In genomic region chr22:31497148-31497938, GRCh38 we compare ENCODE assay signal across 8 cellular contexts. TPM values are rescaled to one million over a fixed set of nuclear protein-coding genes. Genes with fewer than 3 reads are reported as not detected.
DNase-seq lines count a peak whose midpoint lies in the region; ATAC-seq and TF ChIP-seq lines count a peak whose summit lies in the region.

No MANE protein-coding gene starts in this region.

- no peaks in the 10 kb centered on the region for H3K36me3 ChIP-seq in GM23338 (ENCODE audit: insufficient read depth)
- H3K36me3 ChIP-seq in skeletal muscle tissue (ENCODE audit: control insufficient read depth in 3 of 3, insufficient read depth in 3 of 3, low read length in 3 of 3) = no peaks in the 10 kb centered on the region

- H3K4me2 ChIP-seq in GM23338 = peak overlapping the region; percentile 95

- H3K27ac ChIP-seq in GM23338 (ENCODE audit: low read depth) = no peak overlapping the region
- H3K27ac ChIP-seq in skeletal muscle tissue (ENCODE audit: low read depth, low read length) = no peak overlapping the region

- H3K27me3 ChIP-seq in GM23338 (ENCODE audit: insufficient read depth) (no peaks in the 10 kb centered on the region), skeletal muscle tissue (ENCODE audit: control insufficient read depth in 3 of 3, insufficient read depth in 3 of 3, low read length in 3 of 3) (no peaks in the 10 kb centered on the region)

- H2AFZ ChIP-seq in GM23338 = peak overlapping the region; percentile 100

- peaks cover 13% of the 10 kb centered on the region; the same call in 1 of the 2 replicates for H3K79me2 ChIP-seq in GM23338 (replicated peaks; ENCODE audit: insufficient read depth)

- H3K9me3 ChIP-seq in T-helper 17 cell (ENCODE audit: control insufficient read depth, low read length, poor library complexity, severe bottlenecking) (no peaks in the 10 kb centered on the region), skeletal muscle tissue (ENCODE audit: control insufficient read depth in 3 of 3, low read length in 3 of 3) (no peaks in the 10 kb centered on the region)

- H3K27ac Mint-ChIP-seq in GM23338 = no peak overlapping the region
- peak overlapping the region; percentile 93 for H3K27ac Mint-ChIP-seq in T-helper 17 cell

- H3K36me3 Mint-ChIP-seq in GM23338 (ENCODE audit: low read depth) = peaks cover 13% of the 10 kb centered on the region; the same call in 2 of the 3 replicates
- no peaks in the 10 kb centered on the region for H3K36me3 Mint-ChIP-seq in T-helper 17 cell (ENCODE audit: low read depth)

- peaks cover 4% of the 10 kb centered on the region; the same call in 2 of the 3 replicates for H3K4me1 Mint-ChIP-seq in GM23338
- H3K4me1 Mint-ChIP-seq in T-helper 17 cell = peaks cover 25% of the 10 kb centered on the region

- H3K9ac ChIP-seq in skeletal muscle tissue (ENCODE audit: low read depth in 1 of 3, low read length in 3 of 3) = peak overlapping the region; percentile 65 to 80 (median 77)

- peaks cover 3% of the 10 kb centered on the region; the same call in 1 of the 2 replicates for H3K9me2 ChIP-seq in GM23338 (ENCODE audit: insufficient read depth)

- H4K20me1 ChIP-seq in GM23338 (replicated peaks; ENCODE audit: insufficient read depth) = no peaks in the 10 kb centered on the region; the same call in 1 of the 2 replicates

- H3K27me3 Mint-ChIP-seq in GM23338 (ENCODE audit: insufficient read depth, low read depth, poor library complexity) (peaks cover 7% of the 10 kb centered on the region), T-helper 17 cell (no peaks in the 10 kb centered on the region)

- peaks cover 4% of the 10 kb centered on the region; the same call in 1 of the 2 replicates for H3F3A ChIP-seq in GM23338 (replicated peaks; ENCODE audit: low read depth)

- TF ChIP-seq CTCF in GM23338 (conservative IDR thresholded peaks at IDR 0.05; ENCODE audit: low read depth in 2 of 2) = no peak
- TF ChIP-seq CTCF in foreskin fibroblast (IDR thresholded peaks at IDR 0.05; ENCODE audit: low read depth, low read length) = no peak

- DNase-seq in GM23338 (ENCODE audit: low spot score) = no peak
- no peak for DNase-seq in T-helper 17 cell
- no peak for DNase-seq in foreskin fibroblast
- no peak for DNase-seq in hypothalamus (lab: John Stamatoyannopoulos, UW)
- DNase-seq in GM03348 (ENCODE audit: low spot score) = no peak

- H3K4me3 ChIP-seq in GM23338 = peak overlapping the region; percentile 90
- peak overlapping the region; percentile 96 to 97 for H3K4me3 ChIP-seq in foreskin fibroblast (ENCODE audit: low read depth in 1 of 2, low read length in 2 of 2)
- H3K4me3 ChIP-seq in skeletal muscle tissue (ENCODE audit: low read length in 3 of 3) = peak overlapping the region; percentile 81 to 94 (median 91)

- H3K4me1 ChIP-seq in GM23338 (ENCODE audit: insufficient read depth) (peaks cover 17% of the 10 kb centered on the region), skeletal muscle tissue (ENCODE audit: control insufficient read depth in 3 of 3, insufficient read depth in 3 of 3, low read length in 3 of 3) (peaks cover 6 to 17% (median 13%) of the 10 kb centered on the region in 3 donors)

- no peak for ATAC-seq in GM23338
- peak; percentile 20 for ATAC-seq in T-helper 17 cell
- ATAC-seq in GM21515 (IDR thresholded peaks at IDR 0.05; ENCODE audit: unreplicated experiment) = no peak
- ATAC-seq in HG03521 (IDR thresholded peaks at IDR 0.05; ENCODE audit: unreplicated experiment) = no peak

- peaks cover 14% of the 10 kb centered on the region for H3K9me3 Mint-ChIP-seq in GM23338

- H3K4me3 Mint-ChIP-seq in GM23338 (peak overlapping the region; percentile 89), T-helper 17 cell (peak overlapping the region; percentile 94)

TF ChIP-seq in GM23338, 12 proteins besides CTCF, POLR2A, EP300 and RAD21 (continues in another document):
- TF ChIP-seq EZH2phosphoT487 (IDR thresholded peaks at IDR 0.05; ENCODE audit: unreplicated experiment) (no peak), STAT1 (IDR thresholded peaks at IDR 0.05; ENCODE audit: unreplicated experiment) (no peak), ZNF331 (CRISPR knock-in tag; IDR thresholded peaks at IDR 0.05; ENCODE audit: low read depth) (no peak), REST (IDR thresholded peaks at IDR 0.05; ENCODE audit: unreplicated experiment) (no peak), POLR2AphosphoS5 (IDR thresholded peaks at IDR 0.05; ENCODE audit: low read depth) (no peak), EZH2 (IDR thresholded peaks at IDR 0.05; ENCODE audit: low read depth, unreplicated experiment) (no peak)

RNA-seq across cellular contexts. Expression of gene SFI1, which starts 1.0 kb away (rescaled TPM):
- 23.8 and 25.6 TPM in 2 replicates for total RNA-seq in GM23338 (2014; rRNA removed; shearing (Covaris generic))
- 16.7 and 17.4 TPM in 2 replicates for polyA plus RNA-seq in GM23338 (2016; fragmentation: Nextera tagmentation; extraction: Ambion mirVana)
- total RNA-seq in T-helper 17 cell = 100 to 1,000 TPM; 185 to 189 TPM
- 11.5 TPM for total RNA-seq in skeletal muscle tissue

RNA-seq across cellular contexts. Expression of gene EIF4ENIF1, which starts 7.7 kb away (rescaled TPM):
- total RNA-seq in GM23338 (2014; rRNA removed; shearing (Covaris generic)) = 10.8 and 13.5 TPM in 2 replicates
- polyA plus RNA-seq in GM23338 (2016; fragmentation: Nextera tagmentation; extraction: Ambion mirVana) = 13.1 and 13.4 TPM in 2 replicates
- total RNA-seq in T-helper 17 cell (10 to 100 TPM; 24.2 to 26.4 TPM), skeletal muscle tissue (8.9 TPM)
